In the genomic region with DNA sequence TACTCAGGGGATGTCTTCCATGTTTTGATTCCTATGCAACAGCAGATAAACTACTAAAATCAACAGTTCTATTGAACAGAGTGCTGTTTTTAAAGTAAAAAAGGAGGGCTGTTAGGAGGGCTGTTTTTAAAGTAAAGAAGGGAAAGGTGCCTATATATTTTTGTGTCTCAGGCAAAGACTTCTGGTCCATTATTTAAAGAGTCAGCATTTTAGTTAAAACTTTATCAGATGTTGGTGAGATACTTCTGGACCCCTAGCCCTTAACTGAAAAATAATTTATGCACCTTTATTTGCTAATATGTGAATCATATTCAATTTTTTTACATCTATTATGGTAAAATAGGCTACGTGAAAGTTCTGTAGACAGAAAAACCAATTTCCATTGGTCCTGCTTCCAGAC, we compare ENCODE assay signal across 31 cellular contexts.
"Had no signal": no experiment of that assay in that cellular context is flagged by ENCODE, and none has a peak within 500 bp of the region (broad histone marks: within the 10 kb centered on the region; RNA-seq: fewer than 3 reads in every experiment).

No MANE protein-coding gene starts in this region.

- H3K36me3 Mint-ChIP-seq: naive thymus-derived CD8-positive, alpha-beta T cell; natural killer cell treated with Interleukin-12 subunit alpha and Interleukin-12 subunit beta and Interleukin-15 and Interleukin-18, amount 100 ng/mL, for 72 hours; neural progenitor cell; stimulated activated memory B cell treated with anti-CD40 and anti-IgM and Interleukin-4, amounts not matched to agents 10 μg/mL and 1 μg/mL and 100 μg/mL, for 72 hours; type B pancreatic cell had no signal

- H3K36me3 ChIP-seq: neural progenitor cell, ovary, spleen, suprapubic skin, tibial artery, transverse colon, upper lobe of right lung, uterus had no signal

- H3K4me3 Mint-ChIP-seq: naive thymus-derived CD8-positive, alpha-beta T cell; natural killer cell treated with Interleukin-12 subunit alpha and Interleukin-12 subunit beta and Interleukin-15 and Interleukin-18, amount 100 ng/mL, for 72 hours; neural progenitor cell; stimulated activated memory B cell treated with anti-CD40 and anti-IgM and Interleukin-4, amounts not matched to agents 10 μg/mL and 1 μg/mL and 100 μg/mL, for 72 hours; stimulated activated naive CD8-positive, alpha-beta T cell treated with anti-CD3 and anti-CD28 coated beads, Interleukin-15, amount 100 ng/mL, for 72 hours; type B pancreatic cell had no signal

- H3K4me1 Mint-ChIP-seq: naive thymus-derived CD8-positive, alpha-beta T cell; stimulated activated memory B cell treated with anti-CD40 and anti-IgM and Interleukin-4, amounts not matched to agents 10 μg/mL and 1 μg/mL and 100 μg/mL, for 72 hours; stimulated activated naive CD8-positive, alpha-beta T cell treated with anti-CD3 and anti-CD28 coated beads, Interleukin-15, amount 100 ng/mL, for 72 hours had no signal

- H3K9me3 Mint-ChIP-seq: natural killer cell treated with Interleukin-12 subunit alpha and Interleukin-12 subunit beta and Interleukin-15 and Interleukin-18, amount 100 ng/mL, for 72 hours; stimulated activated naive CD8-positive, alpha-beta T cell treated with anti-CD3 and anti-CD28 coated beads, Interleukin-15, amount 100 ng/mL, for 72 hours; type B pancreatic cell had no signal

- H3K27ac ChIP-seq: neural progenitor cell, ovary, parathyroid adenoma, psoas muscle, skin epidermis, spleen, suprapubic skin, testis, tibial artery, transverse colon, upper lobe of right lung, uterus had no signal

- DNase-seq: naive thymus-derived CD8-positive, alpha-beta T cell; occipital lobe; ovary; posterior cingulate gyrus; psoas muscle; right cardiac atrium; spleen; stimulated activated CD4-positive, alpha-beta T cell treated with anti-CD3 and anti-CD28 coated beads, Interleukin-12 subunit alpha, Interleukin-12 subunit beta, amount 100 ng/mL, for 4 hours; stimulated activated CD4-positive, alpha-beta T cell treated with anti-CD3 and anti-CD28 coated beads, Interleukin-1b, Interleukin-23, amount 100 ng/mL, for 48 hours; stimulated activated CD4-positive, alpha-beta T cell treated with anti-CD3 and anti-CD28 coated beads, Interleukin-4, amount 100 ng/mL, for 1 hour; stimulated activated CD4-positive, alpha-beta T cell treated with anti-CD3 and anti-CD28 coated beads, Interleukin-4, amount 100 ng/mL, for 4 hours; stimulated activated CD8-positive, alpha-beta memory T cell treated with anti-CD3 and anti-CD28 coated beads, Interleukin-4, amount 100 ng/mL, for 48 hours; stimulated activated naive CD4-positive, alpha-beta T cell; stimulated activated naive CD8-positive, alpha-beta T cell treated with anti-CD3 and anti-CD28 coated beads, Interleukin-15, amount 100 ng/mL, for 72 hours; stimulated activated naive CD8-positive, alpha-beta T cell treated with anti-CD3 and anti-CD28 coated beads, Interleukin-15, Interleukin-2, amounts not matched to agents 100 U/mL and 50 U/mL, for 24 hours; substantia nigra; testis; tibial artery; transverse colon; upper lobe of right lung; uterus had no signal

- H3K4me3 ChIP-seq: neural progenitor cell, ovary, psoas muscle, skin epidermis, smooth muscle cell, spleen, suprapubic skin, testis, tibial artery, transverse colon, upper lobe of right lung, uterus had no signal

- ATAC-seq: naive thymus-derived CD8-positive, alpha-beta T cell; natural killer cell treated with Interleukin-12 subunit alpha and Interleukin-12 subunit beta and Interleukin-15 and Interleukin-18, amount 100 ng/mL, for 72 hours; psoas muscle; right cardiac atrium; sciatic nerve; stimulated activated memory B cell treated with anti-CD40 and anti-IgM and Interleukin-4, amounts not matched to agents 10 μg/mL and 1 μg/mL and 100 μg/mL, for 72 hours; stimulated activated naive CD8-positive, alpha-beta T cell treated with anti-CD3 and anti-CD28 coated beads, Interleukin-15, amount 100 ng/mL, for 72 hours; stimulated activated naive CD8-positive, alpha-beta T cell treated with anti-CD3 and anti-CD28 coated beads, Interleukin-15, Interleukin-2, amounts not matched to agents 100 U/mL and 50 U/mL, for 24 hours; upper lobe of right lung had no signal

- H3K4me1 ChIP-seq: parathyroid adenoma, psoas muscle, spleen, testis, tibial artery, transverse colon, upper lobe of right lung, uterus had no signal

- H3K27me3 ChIP-seq: neural progenitor cell, ovary, suprapubic skin, testis, tibial artery, transverse colon, upper lobe of right lung, uterus had no signal

- H3K4me2 ChIP-seq: neural progenitor cell, smooth muscle cell had no signal

- H3K9ac ChIP-seq: neural progenitor cell, parathyroid adenoma had no signal

- H3K27ac Mint-ChIP-seq: naive thymus-derived CD8-positive, alpha-beta T cell; natural killer cell treated with Interleukin-12 subunit alpha and Interleukin-12 subunit beta and Interleukin-15 and Interleukin-18, amount 100 ng/mL, for 72 hours; neural progenitor cell; progenitor cell of endocrine pancreas; stimulated activated memory B cell treated with anti-CD40 and anti-IgM and Interleukin-4, amounts not matched to agents 10 μg/mL and 1 μg/mL and 100 μg/mL, for 72 hours; stimulated activated naive CD8-positive, alpha-beta T cell treated with anti-CD3 and anti-CD28 coated beads, Interleukin-15, amount 100 ng/mL, for 72 hours; type B pancreatic cell had no signal

- H2AFZ ChIP-seq: neural progenitor cell, parathyroid adenoma had no signal

- H3K27me3 Mint-ChIP-seq: progenitor cell of endocrine pancreas, type B pancreatic cell had no signal

- H3K9me3 ChIP-seq: psoas muscle, suprapubic skin, testis, tibial artery, transverse colon, upper lobe of right lung, uterus had no signal
